1 cellular context compared by ENCODE assay signal in genomic region chr9:111037744-111038335, GRCh38.
TF ChIP-seq lines count a peak whose summit lies in the region.

No MANE protein-coding gene starts in this region.

TF ChIP-seq in GM23338, 12 proteins besides CTCF, POLR2A, EP300 and RAD21 (continued from another document):
- TF ChIP-seq ETS1 (IDR thresholded peaks at IDR 0.05) (no peak), POLR2AphosphoS5 (IDR thresholded peaks at IDR 0.05; ENCODE audit: low read depth) (no peak)
